In the genomic region with DNA sequence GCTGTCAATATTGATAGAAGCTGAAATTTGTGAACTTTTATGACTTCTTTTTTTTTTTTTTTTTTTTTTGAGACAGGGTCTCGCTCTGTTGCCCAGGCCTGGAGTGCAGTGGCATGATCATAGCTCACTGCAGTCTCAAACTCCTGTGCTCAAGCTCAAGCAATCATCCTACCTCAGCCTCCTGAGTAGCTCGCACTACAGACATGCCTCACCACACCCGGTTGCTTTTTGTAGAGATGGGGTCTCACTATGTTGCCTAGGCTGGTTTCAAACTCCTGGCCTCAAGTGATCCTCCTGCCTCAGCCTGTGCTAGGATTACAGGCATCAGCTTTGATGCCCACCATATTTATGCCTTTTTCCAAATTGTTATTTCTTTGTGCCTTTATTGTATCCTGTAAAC, we compare ENCODE assay signal across 8 cellular contexts. TPM values are rescaled to one million over a fixed set of nuclear protein-coding genes. Genes with fewer than 3 reads are reported as not detected.
DNase-seq lines count a peak whose midpoint lies in the region; TF ChIP-seq lines count a peak whose summit lies in the region.
"Not testable (repeated sequence)": the region's sequence is repeated elsewhere in the genome, so short reads cannot be mapped to it uniquely, and the experiment has no call there.

No MANE protein-coding gene starts in this region.

- not testable (repeated sequence) for H3K9me3 ChIP-seq in PC-9 (ENCODE audit: insufficient read depth, low read depth); tibial artery

- H3K36me3 Mint-ChIP-seq in HFFc6 (ENCODE audit: low read depth) (peaks cover 55% of the 10 kb centered on the region), osteocyte (ENCODE audit: unreplicated experiment) (peaks cover 53% of the 10 kb centered on the region)
- peaks cover 60% of the 10 kb centered on the region for H3K36me3 Mint-ChIP-seq in activated CD4-positive, alpha-beta memory T cell treated with anti-CD3 and anti-CD28 coated beads, Interleukin-2, amount 10 ng/mL, durations not matched to agents 7 days and 5 days (ENCODE audit: low read depth)
- H3K36me3 Mint-ChIP-seq in activated naive CD8-positive, alpha-beta T cell: not testable (repeated sequence)
- H3K36me3 Mint-ChIP-seq in dendritic cell treated with granulocyte-macrophage colony-stimulating factor and Interleukin-4, amounts not matched to agents 40 ng/mL and 50 ng/mL, for 4 days (ENCODE audit: low read depth): peaks cover 72% of the 10 kb centered on the region

- H3K36me3 ChIP-seq in PC-9 (ENCODE audit: low read depth): peaks cover 64% of the 10 kb centered on the region
- peaks cover 26 to 39% (median 37%) of the 10 kb centered on the region in 3 donors for H3K36me3 ChIP-seq in tibial artery

- H3K4me3 Mint-ChIP-seq in HFFc6; activated CD4-positive, alpha-beta memory T cell treated with anti-CD3 and anti-CD28 coated beads, Interleukin-2, amount 10 ng/mL, durations not matched to agents 7 days and 5 days; activated naive CD8-positive, alpha-beta T cell; osteocyte (ENCODE audit: unreplicated experiment): not testable (repeated sequence)
- H3K4me3 Mint-ChIP-seq in dendritic cell treated with granulocyte-macrophage colony-stimulating factor and Interleukin-4, amounts not matched to agents 40 ng/mL and 50 ng/mL, for 4 days: peak overlapping the region; percentile 23

- H3K79me2 ChIP-seq in PC-9 (ENCODE audit: low read depth): peaks cover 82% of the 10 kb centered on the region

- H3K4me1 Mint-ChIP-seq in HFFc6 (ENCODE audit: low read depth) (peaks cover 36% of the 10 kb centered on the region), osteocyte (ENCODE audit: unreplicated experiment) (peaks cover 27% of the 10 kb centered on the region)
- peaks cover 38% of the 10 kb centered on the region for H3K4me1 Mint-ChIP-seq in activated CD4-positive, alpha-beta memory T cell treated with anti-CD3 and anti-CD28 coated beads, Interleukin-2, amount 10 ng/mL, durations not matched to agents 7 days and 5 days
- peaks cover 12% of the 10 kb centered on the region for H3K4me1 Mint-ChIP-seq in activated naive CD8-positive, alpha-beta T cell (ENCODE audit: low read depth)
- peaks cover 14% of the 10 kb centered on the region for H3K4me1 Mint-ChIP-seq in dendritic cell treated with granulocyte-macrophage colony-stimulating factor and Interleukin-4, amounts not matched to agents 40 ng/mL and 50 ng/mL, for 4 days (ENCODE audit: low read depth)

- H3K9me3 Mint-ChIP-seq in HFFc6; activated CD4-positive, alpha-beta memory T cell treated with anti-CD3 and anti-CD28 coated beads, Interleukin-2, amount 10 ng/mL, durations not matched to agents 7 days and 5 days; activated naive CD8-positive, alpha-beta T cell (ENCODE audit: low read depth); dendritic cell treated with granulocyte-macrophage colony-stimulating factor and Interleukin-4, amounts not matched to agents 40 ng/mL and 50 ng/mL, for 4 days; osteocyte (ENCODE audit: unreplicated experiment): not testable (repeated sequence)

- not testable (repeated sequence) for BruUV-seq in PC-9 (replicated peaks; lab: Mats Ljungman, UMichigan)

- H3K27me3 ChIP-seq in PC-9 (ENCODE audit: insufficient read depth, low read depth); tibial artery: not testable (repeated sequence)

- not testable (repeated sequence) for H3K4me3 ChIP-seq in PC-9, tibial artery

- not testable (repeated sequence) for H3K27me3 Mint-ChIP-seq in HFFc6 (ENCODE audit: insufficient read depth); activated CD4-positive, alpha-beta memory T cell treated with anti-CD3 and anti-CD28 coated beads, Interleukin-2, amount 10 ng/mL, durations not matched to agents 7 days and 5 days; activated naive CD8-positive, alpha-beta T cell; dendritic cell treated with granulocyte-macrophage colony-stimulating factor and Interleukin-4, amounts not matched to agents 40 ng/mL and 50 ng/mL, for 4 days; osteocyte (ENCODE audit: unreplicated experiment)

- CTCF ChIA-PET in PC-9 (lab: Charles Lee): interaction anchor here (0.6 kb wide), 3 partner anchors 11 to 480 kb away, joined by 3 to 7 read pairs (median 6); no protein-coding TSS in a partner anchor
- CTCF ChIA-PET in activated CD4-positive, alpha-beta memory T cell treated with anti-CD3 and anti-CD28 coated beads, Interleukin-2, amount 10 ng/mL, durations not matched to agents 7 days and 5 days (lab: Charles Lee): interaction anchor here (0.7 to 1.2 kb wide), 4 partner anchors 16 to 600 kb away, joined by 3 to 5 read pairs (median 3); no protein-coding TSS in a partner anchor

- not testable (repeated sequence) for H3K9me2 ChIP-seq in PC-9 (ENCODE audit: insufficient read depth)

- H4K20me1 ChIP-seq in PC-9 (ENCODE audit: insufficient read depth): peaks cover 26% of the 10 kb centered on the region

- H3K27ac ChIP-seq in PC-9 (peak overlapping the region; percentile 89), tibial artery (peak overlapping the region; percentile 54 to 93)

- POLR2A ChIA-PET in PC-9 (lab: Charles Lee; ENCODE audit: unreplicated experiment): interaction anchor here (0.7 kb wide), 1 partner anchor 453 kb away, joined by 35 read pairs; no protein-coding TSS in a partner anchor
- POLR2A ChIA-PET in activated CD4-positive, alpha-beta memory T cell treated with anti-CD3 and anti-CD28 coated beads, Interleukin-2, amount 10 ng/mL, durations not matched to agents 7 days and 5 days (lab: Charles Lee): interaction anchor here (0.8 to 2.3 kb wide), 3 partner anchors 10 to 51 kb away, joined by 3 to 6 read pairs (median 3); partner anchors contain the start of genes HIF1A and SNAPC1

- intact Hi-C loops in PC-9 (cut with micrococcal nuclease; ENCODE audit: unreplicated experiment); dendritic cell treated with granulocyte-macrophage colony-stimulating factor and Interleukin-4, amounts not matched to agents 40 ng/mL and 50 ng/mL, for 4 days (cut with micrococcal nuclease); tibial artery (cut with DNase I; ENCODE audit: low total_unique reads): not testable (repeated sequence)

- peaks cover 94% of the 10 kb centered on the region for H3F3A ChIP-seq in PC-9 (ENCODE audit: insufficient read depth, low read depth)

- H3K27ac Mint-ChIP-seq in HFFc6 (peak overlapping the region; percentile 61), osteocyte (ENCODE audit: unreplicated experiment) (peak overlapping the region; percentile 71)
- H3K27ac Mint-ChIP-seq in activated CD4-positive, alpha-beta memory T cell treated with anti-CD3 and anti-CD28 coated beads, Interleukin-2, amount 10 ng/mL, durations not matched to agents 7 days and 5 days: peak overlapping the region; percentile 62
- H3K27ac Mint-ChIP-seq in activated naive CD8-positive, alpha-beta T cell: peak overlapping the region; percentile 41
- not testable (repeated sequence) for H3K27ac Mint-ChIP-seq in dendritic cell treated with granulocyte-macrophage colony-stimulating factor and Interleukin-4, amounts not matched to agents 40 ng/mL and 50 ng/mL, for 4 days

- H3K4me1 ChIP-seq in PC-9 (replicated peaks; ENCODE audit: insufficient read depth) (peaks cover 45% of the 10 kb centered on the region), tibial artery (peaks cover 0 to 43% (median 4%) of the 10 kb centered on the region in 4 donors)

- DNase-seq in DMS79 treated with DMSO at 0.1 percent for 48 hours (lab: John Stamatoyannopoulos, UW): peak; percentile 24
- DNase-seq in HFFc6; PC-9; activated CD4-positive, alpha-beta memory T cell treated with anti-CD3 and anti-CD28 coated beads, Interleukin-2, amount 10 ng/mL, durations not matched to agents 7 days and 5 days; osteocyte (ENCODE audit: extremely low spot score, unreplicated experiment); tibial artery: not testable (repeated sequence)

- peak overlapping the region; percentile 85 for H3K4me2 ChIP-seq in PC-9

- TF ChIP-seq CTCF in HFFc6 (IDR thresholded peaks at IDR 0.05); PC-9 (conservative IDR thresholded peaks at IDR 0.05); osteocyte (IDR thresholded peaks at IDR 0.05); tibial artery (IDR thresholded peaks at IDR 0.05): not testable (repeated sequence)

- H2AFZ ChIP-seq in PC-9: not testable (repeated sequence)

RNA-seq across cellular contexts. Expression of gene SNAPC1, which starts 15.9 kb away (rescaled TPM):
- total RNA-seq in HFFc6 (2021; fragmentation: NEBNext Ultra II Directional; extraction: Animal tissue kit (Norgen Biotek cat#: 25700)): 10 to 100 TPM; 12.1 to 15.8 (median 14.6) TPM
- total RNA-seq in PC-9 (2021) (17.9 and 18.0 TPM in 2 replicates), osteocyte (8.9 and 9.1 TPM in 2 replicates)
- 1 to 10 TPM; 5.5 to 6.0 TPM for total RNA-seq in activated CD4-positive, alpha-beta memory T cell treated with anti-CD3 and anti-CD28 coated beads, Interleukin-2, amount 10 ng/mL, durations not matched to agents 7 days and 5 days

RNA-seq across cellular contexts. Expression of gene HIF1A, which starts 51.0 kb away (rescaled TPM):
- total RNA-seq in HFFc6 (2021; fragmentation: NEBNext Ultra II Directional; extraction: Animal tissue kit (Norgen Biotek cat#: 25700)): 100 to 1,000 TPM; 217 to 265 (median 233) TPM
- total RNA-seq in PC-9 (2021) (146 and 154 TPM in 2 replicates), osteocyte (326 and 332 TPM in 2 replicates)
- total RNA-seq in activated CD4-positive, alpha-beta memory T cell treated with anti-CD3 and anti-CD28 coated beads, Interleukin-2, amount 10 ng/mL, durations not matched to agents 7 days and 5 days: 100 to 1,000 TPM; 153 to 158 TPM
